Comparison of ENCODE assay signal across 24 cellular contexts in the genomic region with DNA sequence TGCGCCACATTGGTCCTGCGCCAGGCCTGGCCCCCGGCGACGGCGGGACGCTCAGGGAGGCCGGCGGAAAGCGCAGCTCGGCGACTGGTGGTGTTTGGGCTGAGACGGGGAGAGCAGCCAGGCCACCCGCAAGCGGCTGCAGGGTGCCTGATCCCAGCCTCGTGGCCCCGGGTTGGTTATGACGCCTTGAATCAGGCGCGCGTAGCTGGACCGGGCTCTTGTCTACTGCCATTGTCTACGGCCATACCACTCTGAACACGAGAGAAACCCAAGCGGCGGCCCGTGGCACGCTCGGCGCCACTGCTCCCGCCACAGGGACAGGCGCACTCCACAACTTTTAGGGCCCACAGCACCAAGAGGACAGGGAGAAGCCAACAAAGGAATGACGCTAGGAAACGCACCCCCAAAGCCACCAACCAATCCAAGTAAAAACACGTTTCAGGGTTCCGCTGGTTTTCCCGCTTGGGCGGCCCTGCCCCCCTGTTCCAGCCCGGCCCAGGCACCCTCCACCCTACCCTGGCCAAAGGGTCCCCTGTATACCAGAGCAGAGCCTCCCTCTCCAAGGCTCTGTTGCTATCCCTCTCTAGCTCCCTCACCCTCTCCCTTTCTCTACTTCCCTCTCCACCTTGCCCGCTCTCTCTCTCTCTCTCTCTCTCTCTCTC.
DNase-seq lines count a peak whose midpoint lies in the region; TF ChIP-seq lines count a peak whose summit lies in the region.
"Had no signal": no experiment of that assay in that cellular context is flagged by ENCODE, and none has a peak within 500 bp of the region (broad histone marks: within the 10 kb centered on the region; RNA-seq: fewer than 3 reads in every experiment).

No MANE protein-coding gene starts in this region.

- H3K79me2 ChIP-seq in trophoblast cell (ENCODE audit: control insufficient read depth, insufficient read depth, low read length, poor library complexity), result no peaks in the 10 kb centered on the region
- no peaks in the 10 kb centered on the region for H3K79me2 ChIP-seq in H9 (ENCODE audit: insufficient read depth, low read length)

- H3K27ac Mint-ChIP-seq in endothelial cell (ENCODE audit: unreplicated experiment), result no peak overlapping the region
- H3K27ac Mint-ChIP-seq in H9, result no peak overlapping the region
- H3K27ac Mint-ChIP-seq: activated naive CD8-positive, alpha-beta T cell treated with anti-CD3 and anti-CD28 coated beads, Interleukin-2, amount 50 U/mL, for 24 hours; brain; WTC11 had no signal

- H2BK15ac ChIP-seq in H9 (ENCODE audit: low read depth, low read length), result no peak overlapping the region

- H3K27me3 ChIP-seq in H7 (ENCODE audit: control insufficient read depth, insufficient read depth, low read length), result peaks cover 1% of the 10 kb centered on the region; the same call in 1 of the 2 replicates
- no peaks in the 10 kb centered on the region for H3K27me3 ChIP-seq in trophoblast cell (ENCODE audit: insufficient read depth, low read length)
- no peaks in the 10 kb centered on the region for H3K27me3 ChIP-seq in H9 (ENCODE audit: insufficient read depth, low read length)
- H3K27me3 ChIP-seq: upper lobe of left lung had no signal

- H3K27me3 Mint-ChIP-seq in endothelial cell (ENCODE audit: unreplicated experiment) (peaks cover 35% of the 10 kb centered on the region), H9 (ENCODE audit: low read depth) (peaks cover 11% of the 10 kb centered on the region)
- H3K27me3 Mint-ChIP-seq: brain had no signal

- no CpG with 5 or more reads among the region's 40 CpGs for WGBS in trophoblast cell (ENCODE audit: extremely low coverage, insufficient coverage, insufficient read length)
- WGBS in H9 (ENCODE audit: extremely low coverage, insufficient read length, low lambda C conversion rate), result no CpG with 5 or more reads among the region's 40 CpGs

- H3K36me3 ChIP-seq in H7 (replicated peaks; ENCODE audit: control insufficient read depth, insufficient read depth, low read length), result no peaks in the 10 kb centered on the region
- H3K36me3 ChIP-seq in trophoblast cell (ENCODE audit: control insufficient read depth in 1 of 2, insufficient read depth in 2 of 2, low read length in 2 of 2), result no peaks in the 10 kb centered on the region
- H3K36me3 ChIP-seq: neutrophil, stomach, upper lobe of left lung had no signal

- H3K4ac ChIP-seq in trophoblast cell (ENCODE audit: low read depth, low read length) (no peak overlapping the region), H9 (ENCODE audit: low read depth, low read length) (no peak overlapping the region)

- no peak overlapping the region for H2BK5ac ChIP-seq in trophoblast cell (ENCODE audit: low read depth, low read length, poor library complexity)
- no peak overlapping the region for H2BK5ac ChIP-seq in H9 (ENCODE audit: insufficient read length, low read length)

- H2AK5ac ChIP-seq in trophoblast cell (ENCODE audit: low read length) (no peak overlapping the region), H9 (ENCODE audit: insufficient read length, low read length) (no peak overlapping the region)

- H2BK12ac ChIP-seq in trophoblast cell (ENCODE audit: low read length), result no peak overlapping the region
- no peak overlapping the region for H2BK12ac ChIP-seq in H9 (ENCODE audit: insufficient read length, low read depth, low read length)

- H3K4me1 ChIP-seq in trophoblast cell (ENCODE audit: control insufficient read depth in 1 of 2, insufficient read depth in 2 of 2, low read length in 2 of 2) (no peaks in the 10 kb centered on the region), H9 (ENCODE audit: insufficient read depth, low read length) (no peaks in the 10 kb centered on the region)

- H3K9me3 Mint-ChIP-seq in endothelial cell (ENCODE audit: unreplicated experiment), result peaks cover 48% of the 10 kb centered on the region
- H3K9me3 Mint-ChIP-seq in H9, result peaks cover 82 to 85% of the 10 kb centered on the region in 2 experiments

- H3K18ac ChIP-seq in trophoblast cell (ENCODE audit: low read length), result no peak overlapping the region
- H3K18ac ChIP-seq in H9 (ENCODE audit: insufficient read length, low read depth, low read length), result no peak overlapping the region

- peak; percentile 12 for DNase-seq in NCI-H748 (lab: John Stamatoyannopoulos, UW; ENCODE audit: unreplicated experiment)
- no peak for DNase-seq in NCI-H748 treated with DMSO at 0.1 percent for 48 hours (lab: John Stamatoyannopoulos, UW)
- peak; percentile 22 for DNase-seq in H7
- no peak for DNase-seq in endothelial cell (ENCODE audit: low spot score)
- DNase-seq in trophoblast cell, result no peak
- no peak for DNase-seq in nucleus accumbens (lab: John Stamatoyannopoulos, UW)
- DNase-seq in activated CD4-positive, alpha-beta T cell treated with anti-CD3 and anti-CD28 coated beads, Interleukin-2, amount 50 U/mL, for 48 hours, result no peak
- DNase-seq in H9, result no peak
- DNase-seq: 8988T; activated naive CD8-positive, alpha-beta T cell treated with anti-CD3 and anti-CD28 coated beads, Interleukin-2, amount 50 U/mL, for 24 hours; activated T-cell treated with anti-CD3 and anti-CD28 coated beads, Interleukin-2, amount 50 U/mL, for 48 hours; cortex of kidney; GOT3; KBM-7; NCI-H1930; NCI-H2227 treated with DMSO at 0.1 percent for 48 hours; stimulated activated CD4-positive, alpha-beta T cell treated with anti-CD3 and anti-CD28 coated beads, Interleukin-4, amount 100 ng/mL, for 1 hour; stomach had no signal

- no peak overlapping the region for H3K56ac ChIP-seq in H9 (ENCODE audit: insufficient read length, low read depth, low read length)

- no peak overlapping the region for H4K5ac ChIP-seq in H9 (ENCODE audit: insufficient read length, low read depth, low read length)

- H3K4me1 Mint-ChIP-seq in endothelial cell (ENCODE audit: unreplicated experiment), result peaks cover 2% of the 10 kb centered on the region
- no peaks in the 10 kb centered on the region for H3K4me1 Mint-ChIP-seq in H9
- H3K4me1 Mint-ChIP-seq: activated naive CD8-positive, alpha-beta T cell treated with anti-CD3 and anti-CD28 coated beads, Interleukin-2, amount 50 U/mL, for 24 hours; brain; WTC11 had no signal

- H3K4me3 Mint-ChIP-seq in endothelial cell (ENCODE audit: unreplicated experiment) (peak overlapping the region; percentile 17), H9 (no peak overlapping the region)
- H3K4me3 Mint-ChIP-seq: activated naive CD8-positive, alpha-beta T cell treated with anti-CD3 and anti-CD28 coated beads, Interleukin-2, amount 50 U/mL, for 24 hours; brain had no signal

- H3K36me3 Mint-ChIP-seq in endothelial cell (ENCODE audit: low read depth, unreplicated experiment) (peaks cover 35% of the 10 kb centered on the region), H9 (ENCODE audit: insufficient read depth in 1 of 3, low read depth in 3 of 3) (peaks cover 32 to 47% (median 43%) of the 10 kb centered on the region in 3 experiments)

- no peak overlapping the region for H4K8ac ChIP-seq in trophoblast cell (ENCODE audit: low read depth, low read length)
- H4K8ac ChIP-seq in H9 (replicated peaks; ENCODE audit: insufficient read length, low read depth, low read length), result no peak overlapping the region

- peaks cover 54% of the 10 kb centered on the region for H3K9me3 ChIP-seq in trophoblast cell (ENCODE audit: insufficient read depth, low read depth, low read length)
- H3K9me3 ChIP-seq in H9 (ENCODE audit: control insufficient read depth, low read depth, low read length), result peaks cover 60% of the 10 kb centered on the region
- H3K9me3 ChIP-seq: neutrophil had no signal

- H2BK120ac ChIP-seq in trophoblast cell (ENCODE audit: insufficient read depth, low read length, poor library complexity), result no peak overlapping the region
- no peak overlapping the region for H2BK120ac ChIP-seq in H9 (ENCODE audit: low read depth, low read length, poor library complexity, severe bottlenecking)

- H2AFZ ChIP-seq in trophoblast cell (ENCODE audit: insufficient read depth, low read length, poor library complexity) (no peak overlapping the region), H9 (ENCODE audit: low read length) (no peak overlapping the region)

- H3K79me1 ChIP-seq in trophoblast cell (ENCODE audit: low read length) (no peaks in the 10 kb centered on the region), H9 (ENCODE audit: insufficient read depth, low read depth, low read length, poor library complexity, severe bottlenecking) (no peaks in the 10 kb centered on the region)

- H3K4me2 ChIP-seq in trophoblast cell (ENCODE audit: low read length) (no peak overlapping the region), H9 (ENCODE audit: insufficient read depth, insufficient read length, low read length) (no peak overlapping the region)
- H3K4me2 ChIP-seq: smooth muscle cell had no signal

- H3K14ac ChIP-seq in trophoblast cell (ENCODE audit: low read length) (no peak overlapping the region), H9 (ENCODE audit: insufficient read depth, low read length) (no peak overlapping the region)

- no peaks in the 10 kb centered on the region for H4K20me1 ChIP-seq in H9 (ENCODE audit: control insufficient read depth, insufficient read depth, insufficient read length)

- peak overlapping the region; percentile 35 for H3K9ac ChIP-seq in trophoblast cell (ENCODE audit: low read length)
- no peak overlapping the region for H3K9ac ChIP-seq in H9 (ENCODE audit: extremely low read depth, insufficient read length, low read length)

- no peak overlapping the region for H2BK20ac ChIP-seq in H9 (ENCODE audit: low read depth, low read length, poor library complexity, severe bottlenecking)

- no peak overlapping the region for H3T11ph ChIP-seq in H9 (ENCODE audit: low read length)

- H3K23me2 ChIP-seq in H9 (ENCODE audit: insufficient read length, low read depth, low read length, poor library complexity, severe bottlenecking), result no peaks in the 10 kb centered on the region

- H3K23ac ChIP-seq in trophoblast cell (ENCODE audit: low read length), result no peak overlapping the region
- no peak overlapping the region for H3K23ac ChIP-seq in H9 (ENCODE audit: insufficient read length, low read depth, low read length)

- TF ChIP-seq CTCF in endothelial cell (IDR thresholded peaks at IDR 0.05; ENCODE audit: unreplicated experiment), result no peak
- no peak for TF ChIP-seq CTCF in H9 (conservative IDR thresholded peaks at IDR 0.05)

- H4K91ac ChIP-seq in trophoblast cell (ENCODE audit: low read depth, low read length) (no peak overlapping the region), H9 (ENCODE audit: insufficient read length, low read depth, low read length) (no peak overlapping the region)

- H3K4me3 ChIP-seq in H7 (ENCODE audit: insufficient read depth, low read depth, low read length), result no peak overlapping the region
- H3K4me3 ChIP-seq in trophoblast cell (ENCODE audit: low read depth, low read length), result peak overlapping the region; percentile 34
- H3K4me3 ChIP-seq: lung, smooth muscle cell had no signal

- H4K12ac ChIP-seq in trophoblast cell (ENCODE audit: low read depth, low read length), result no peak overlapping the region

- H3K27ac ChIP-seq in trophoblast cell (ENCODE audit: low read depth, low read length), result no peak overlapping the region
- no peak overlapping the region for H3K27ac ChIP-seq in H9 (ENCODE audit: insufficient read length, low read depth, low read length)
- H3K27ac ChIP-seq: neutrophil, stomach, upper lobe of left lung had no signal

Comparison
In these comparisons a context has a peak if more than half of its experiments do, and no peak if none do; other contexts are left out.
1. DNase-seq: peak in NCI-H748 (single experiment) and H7 (single experiment); none in NCI-H748 treated with DMSO at 0.1 percent for 48 hours (single experiment), endothelial cell (single experiment), trophoblast cell (0 of 2), nucleus accumbens (0 of 56), activated CD4-positive, alpha-beta T cell treated with anti-CD3 and anti-CD28 coated beads, Interleukin-2, amount 50 U/mL, for 48 hours (0 of 2) and H9 (single experiment).